ENCODE assay signal across 13 cellular contexts in the genomic region with DNA sequence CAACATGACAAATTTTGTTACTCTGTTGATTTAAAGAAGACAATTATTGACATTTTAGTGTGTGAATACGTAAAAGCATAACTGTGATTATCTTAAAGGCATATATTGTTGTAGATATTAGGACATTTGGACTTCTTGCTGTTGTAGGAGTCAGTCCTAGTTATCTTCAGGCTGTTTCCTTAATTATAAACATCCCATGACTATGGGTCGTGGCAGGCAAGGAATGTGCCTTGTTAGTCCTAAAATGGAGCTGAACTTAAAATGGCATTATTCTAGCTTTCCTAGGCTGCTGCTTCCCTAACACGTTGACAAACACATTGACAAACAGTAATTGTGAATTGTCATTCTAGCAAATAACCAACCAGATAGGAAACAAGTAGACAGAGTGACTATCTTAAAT. TPM values are rescaled to one million over a fixed set of nuclear protein-coding genes. Genes with fewer than 3 reads are reported as not detected.
DNase-seq lines count a peak whose midpoint lies in the region; ATAC-seq and TF ChIP-seq lines count a peak whose summit lies in the region.
"Had no signal": no experiment of that assay in that cellular context is flagged by ENCODE, and none has a peak within 500 bp of the region (broad histone marks: within the 10 kb centered on the region; RNA-seq: fewer than 3 reads in every experiment).

No MANE protein-coding gene starts in this region.

- no peaks in the 10 kb centered on the region for H3K9me2 ChIP-seq in DOHH2 (replicated peaks; ENCODE audit: control insufficient read depth, low read length)
- H3K9me2 ChIP-seq in OCI-LY1 (ENCODE audit: low read depth, low read length), result no peaks in the 10 kb centered on the region

- H3K36me3 Mint-ChIP-seq in brain (no peaks in the 10 kb centered on the region), neural crest cell (ENCODE audit: low read depth) (peaks cover 9% of the 10 kb centered on the region)

- peak overlapping the region; percentile 77 to 87 (median 81) for H3K4me3 Mint-ChIP-seq in brain
- H3K4me3 Mint-ChIP-seq in neural crest cell, result peak overlapping the region; percentile 94

- H3F3A ChIP-seq in DOHH2 (ENCODE audit: control insufficient read depth, insufficient read depth), result peaks cover 38% of the 10 kb centered on the region
- 0 out of 2 replicates have a peak, but pooled peaks cover 7% of the 10 kb centered on the region for H3F3A ChIP-seq in OCI-LY1 (ENCODE audit: insufficient read depth, low read length)

- intact Hi-C loops in mucosa of descending colon (cut with DNase I, micrococcal nuclease), result no loop called here

- peaks cover 5% of the 10 kb centered on the region; the same call in 1 of the 2 replicates for H3K36me3 ChIP-seq in DOHH2 (ENCODE audit: control insufficient read depth, low read length)
- no peaks in the 10 kb centered on the region for H3K36me3 ChIP-seq in OCI-LY1 (ENCODE audit: insufficient read depth, low read length)
- no peaks in the 10 kb centered on the region for H3K36me3 ChIP-seq in mucosa of descending colon (ENCODE audit: low read depth)
- H3K36me3 ChIP-seq: right atrium auricular region had no signal

- H3K4me1 Mint-ChIP-seq in brain, result peaks cover 24% of the 10 kb centered on the region
- H3K4me1 Mint-ChIP-seq in neural crest cell, result peaks cover 44% of the 10 kb centered on the region

- peaks cover 61% of the 10 kb centered on the region for H3K4me1 ChIP-seq in DOHH2 (ENCODE audit: control insufficient read depth, low read length)
- peaks cover 54% of the 10 kb centered on the region for H3K4me1 ChIP-seq in OCI-LY1 (ENCODE audit: insufficient read depth, low read length, severe bottlenecking)
- H3K4me1 ChIP-seq in mucosa of descending colon (ENCODE audit: low read depth), result peaks cover 4% of the 10 kb centered on the region

- peak overlapping the region; percentile 62; the same call in 1 of the 2 replicates for H2AFZ ChIP-seq in OCI-LY1 (ENCODE audit: low read length)

- H3K4me2 ChIP-seq in DOHH2 (ENCODE audit: low read length) (peak overlapping the region; percentile 69), OCI-LY1 (ENCODE audit: low read length) (peak overlapping the region; percentile 54)

- DNase-seq in neural crest cell (ENCODE audit: low read depth, low spot score) (no peak), mucosa of descending colon (no peak), SKM-1 treated with dmso at 0.1 percent for 144 hours (lab: John Stamatoyannopoulos, UW; ENCODE audit: unreplicated experiment) (no peak), NCI-H1436 (lab: John Stamatoyannopoulos, UW) (no peak)
- DNase-seq: activated CD8-positive, alpha-beta memory T cell treated with anti-CD3 and anti-CD28 coated beads for 24 hours; body of pancreas; hypothalamus; NCI-H1930 had no signal

- ATAC-seq in mucosa of descending colon, result no peak
- ATAC-seq: body of pancreas, SK-N-SH treated with all-trans-retinoic acid at 6 μM for 48 hours had no signal

- H3K27ac Mint-ChIP-seq in brain (peak overlapping the region in 1 of 5 experiments; percentile 62), neural crest cell (ENCODE audit: unreplicated experiment) (no peak overlapping the region)

- H3K9me3 Mint-ChIP-seq in brain, result peaks cover 0 to 10% (median 0%) of the 10 kb centered on the region in 5 experiments
- peaks cover 2% of the 10 kb centered on the region for H3K9me3 Mint-ChIP-seq in neural crest cell

- TF ChIP-seq CTCF in DOHH2 (IDR thresholded peaks at IDR 0.05; ENCODE audit: low read depth, low read length, poor library complexity, severe bottlenecking) (no peak), OCI-LY1 (IDR thresholded peaks at IDR 0.05; ENCODE audit: low read length) (no peak), brain (conservative IDR thresholded peaks at IDR 0.05) (no peak), neural crest cell (conservative IDR thresholded peaks at IDR 0.05) (no peak), mucosa of descending colon (IDR thresholded peaks at IDR 0.05) (no peak)

- H3K27me3 Mint-ChIP-seq in brain (peaks cover 29% of the 10 kb centered on the region), neural crest cell (ENCODE audit: low read depth) (peaks cover 36% of the 10 kb centered on the region)

- H3K79me2 ChIP-seq in DOHH2 (ENCODE audit: control insufficient read depth, low read length) (peaks cover 5% of the 10 kb centered on the region), OCI-LY1 (ENCODE audit: insufficient read depth, low read length) (peaks cover 1% of the 10 kb centered on the region)

- peak overlapping the region; percentile 41; the same call in 1 of the 2 replicates for H3K9ac ChIP-seq in OCI-LY1 (ENCODE audit: low read length)

- no peaks in the 10 kb centered on the region for H3K9me3 ChIP-seq in DOHH2 (ENCODE audit: control insufficient read depth, insufficient read depth, low read length)
- no peaks in the 10 kb centered on the region for H3K9me3 ChIP-seq in OCI-LY1 (ENCODE audit: low read length)
- H3K9me3 ChIP-seq in mucosa of descending colon, result no peaks in the 10 kb centered on the region
- H3K9me3 ChIP-seq: body of pancreas, right atrium auricular region had no signal

- H4K20me1 ChIP-seq in DOHH2 (ENCODE audit: control insufficient read depth, insufficient read depth, low read depth, low read length) (no peaks in the 10 kb centered on the region), OCI-LY1 (ENCODE audit: insufficient read depth, low read length) (no peaks in the 10 kb centered on the region)

- peak overlapping the region; percentile 58 for H3K27ac ChIP-seq in DOHH2 (ENCODE audit: low read depth, low read length)
- H3K27ac ChIP-seq in OCI-LY1 (ENCODE audit: low read depth, low read length, poor library complexity, severe bottlenecking), result peak overlapping the region; percentile 87
- H3K27ac ChIP-seq: body of pancreas, right atrium auricular region had no signal

- H3K27me3 ChIP-seq in DOHH2 (ENCODE audit: control insufficient read depth, low read length), result peaks cover 17% of the 10 kb centered on the region
- H3K27me3 ChIP-seq in OCI-LY1 (ENCODE audit: insufficient read depth, low read length), result no peaks in the 10 kb centered on the region
- H3K27me3 ChIP-seq: body of pancreas, right atrium auricular region had no signal

- peak overlapping the region; percentile 59; the same call in 1 of the 2 replicates for H3K4me3 ChIP-seq in DOHH2 (ENCODE audit: low read length)
- H3K4me3 ChIP-seq in OCI-LY1 (ENCODE audit: low read depth, low read length, poor library complexity, severe bottlenecking), result peak overlapping the region; percentile 41
- H3K4me3 ChIP-seq in mucosa of descending colon, result no peak overlapping the region
- H3K4me3 ChIP-seq: body of pancreas had no signal

RNA-seq across cellular contexts. Expression of gene MPZL1, which starts 4.4 kb away (rescaled TPM):
- polyA plus RNA-seq in brain (ENCODE audit: insufficient read depth, low read depth, low replicate concordance), result 39.6 TPM
- total RNA-seq in neural crest cell, result 113 and 114 TPM in 2 replicates
- total RNA-seq in mucosa of descending colon, result 100 to 1,000 TPM in 2 of 3 donors, 10 to 100 TPM in 1; 95.6 to 117 (median 103) TPM
